ENCODE assay signal across 14 cellular contexts in the genomic region with DNA sequence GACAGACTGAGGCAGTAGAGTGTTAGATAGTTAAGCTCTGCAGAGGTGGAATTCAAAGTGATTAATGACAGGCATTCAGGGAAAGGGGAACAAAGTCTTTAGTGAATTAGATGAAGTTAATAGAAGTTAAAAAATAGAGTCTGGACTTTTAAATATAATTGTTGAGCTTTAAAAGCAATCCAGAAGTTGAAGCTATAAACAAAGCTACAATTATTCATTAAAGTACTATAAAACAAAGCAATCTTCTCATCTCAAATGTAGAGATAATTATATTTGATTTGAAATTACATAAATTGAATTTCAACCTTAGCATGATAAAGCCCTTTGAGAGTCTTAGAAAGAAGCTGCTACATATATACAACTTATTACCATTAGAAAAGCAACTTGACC.
A peak's percentile ranks its signal among the peaks of the same experiment; 100 is the strongest.
DNase-seq lines count a peak whose midpoint lies in the region; ATAC-seq, FAIRE-seq and TF ChIP-seq lines count a peak whose summit lies in the region.
"Had no signal": no experiment of that assay in that cellular context is flagged by ENCODE, and none has a peak within 500 bp of the region (broad histone marks: within the 10 kb centered on the region; RNA-seq: fewer than 3 reads in every experiment).

No MANE protein-coding gene starts in this region.

- H3K9me2 ChIP-seq in SK-N-SH: no peaks in the 10 kb centered on the region

- TF ChIP-seq EP300 in SK-N-SH (IDR thresholded peaks at IDR 0.05; ENCODE audit: borderline replicate concordance in 1 of 2, low read depth in 1 of 2, low read length in 1 of 2): peak in 1 of 2 experiments; percentile 27; a peak in 1 of 4 replicates

- H3K27me3 ChIP-seq in SK-N-SH (ENCODE audit: insufficient read depth): no peaks in the 10 kb centered on the region
- no peaks in the 10 kb centered on the region for H3K27me3 ChIP-seq in astrocyte (ENCODE audit: insufficient read depth, low read length)
- H3K27me3 ChIP-seq: BLaER1 treated with 17β-estradiol and CSF1 and Interleukin-3, amounts not matched to agents 10 nM and 100 nM had no signal

- H3K36me3 Mint-ChIP-seq in astrocyte (ENCODE audit: low read depth, unreplicated experiment): no peaks in the 10 kb centered on the region
- no peaks in the 10 kb centered on the region for H3K36me3 Mint-ChIP-seq in stimulated activated naive B cell treated with anti-CD40 and anti-IgM and Interleukin-4, amounts not matched to agents 10 μg/mL and 1 μg/mL and 100 μg/mL, for 72 hours
- H3K36me3 Mint-ChIP-seq: CD4-positive, CD25-positive, alpha-beta regulatory T cell had no signal

- H3K9me3 ChIP-seq in SK-N-SH: no peaks in the 10 kb centered on the region
- no peaks in the 10 kb centered on the region for H3K9me3 ChIP-seq in astrocyte (ENCODE audit: insufficient read depth, low read depth, low read length)
- H3K9me3 ChIP-seq: BLaER1 treated with 17β-estradiol and CSF1 and Interleukin-3, amounts not matched to agents 10 nM and 100 nM had no signal

- H3K4me1 ChIP-seq in SK-N-SH (ENCODE audit: control insufficient read depth in 1 of 2, insufficient read depth in 2 of 2, low read depth in 1 of 2, low read length in 1 of 2) (peaks cover 0 to 3% of the 10 kb centered on the region in 2 experiments; a peak in 2 of 4 replicates), astrocyte (ENCODE audit: insufficient read depth, low read length) (no peaks in the 10 kb centered on the region)
- H3K4me1 ChIP-seq: BLaER1 treated with 17β-estradiol and CSF1 and Interleukin-3, amounts not matched to agents 10 nM and 100 nM had no signal

- peak; percentile 80 for DNase-seq in NCI-H1105 treated with DMSO at 0.1 percent for 48 hours (lab: John Stamatoyannopoulos, UW)
- no peak for DNase-seq in NCI-H1105 (lab: John Stamatoyannopoulos, UW)
- DNase-seq in SK-N-SH: no peak
- DNase-seq in astrocyte (ENCODE audit: low read depth): no peak
- no peak for DNase-seq in stimulated activated naive B cell treated with anti-CD40 and anti-IgM and Interleukin-4, amounts not matched to agents 10 μg/mL and 1 μg/mL and 100 μg/mL, for 72 hours
- no peak for DNase-seq in stimulated activated naive CD8-positive, alpha-beta T cell treated with anti-CD3 and anti-CD28 coated beads, Interleukin-15, Interleukin-2, amounts not matched to agents 100 U/mL and 50 U/mL, for 24 hours
- DNase-seq in SKM-1 treated with dmso at 0.1 percent for 144 hours (lab: John Stamatoyannopoulos, UW; ENCODE audit: unreplicated experiment): no peak
- DNase-seq: 8988T; CD4-positive, CD25-positive, alpha-beta regulatory T cell; GF-D8; HCEC 1CT had no signal

- peak; percentile 7 to 8 for ATAC-seq in stimulated activated naive B cell treated with anti-CD40 and anti-IgM and Interleukin-4, amounts not matched to agents 10 μg/mL and 1 μg/mL and 100 μg/mL, for 72 hours (replicated peaks)
- no peak for ATAC-seq in stimulated activated naive CD8-positive, alpha-beta T cell treated with anti-CD3 and anti-CD28 coated beads, Interleukin-15, Interleukin-2, amounts not matched to agents 100 U/mL and 50 U/mL, for 24 hours
- ATAC-seq in HG02840 (IDR thresholded peaks at IDR 0.05; ENCODE audit: low FRiP score, unreplicated experiment): no peak

- H3K4me1 Mint-ChIP-seq in astrocyte (ENCODE audit: low read depth, unreplicated experiment): no peaks in the 10 kb centered on the region
- H3K4me1 Mint-ChIP-seq in stimulated activated naive B cell treated with anti-CD40 and anti-IgM and Interleukin-4, amounts not matched to agents 10 μg/mL and 1 μg/mL and 100 μg/mL, for 72 hours: peaks cover 11 to 23% of the 10 kb centered on the region in 2 donors
- H3K4me1 Mint-ChIP-seq: CD4-positive, CD25-positive, alpha-beta regulatory T cell had no signal

- POLR2A ChIA-PET in SK-N-SH (lab: Yijun Ruan, JAX): no interaction called here

- TF ChIP-seq CTCF in SK-N-SH (IDR thresholded peaks at IDR 0.05): no peak
- TF ChIP-seq CTCF in astrocyte (IDR thresholded peaks at IDR 0.05; ENCODE audit: insufficient read depth, low read depth, low read length): no peak

- no peak overlapping the region for H3K4me3 Mint-ChIP-seq in astrocyte (ENCODE audit: unreplicated experiment)
- H3K4me3 Mint-ChIP-seq in stimulated activated naive B cell treated with anti-CD40 and anti-IgM and Interleukin-4, amounts not matched to agents 10 μg/mL and 1 μg/mL and 100 μg/mL, for 72 hours: no peak overlapping the region
- H3K4me3 Mint-ChIP-seq: CD4-positive, CD25-positive, alpha-beta regulatory T cell; HFFc6 had no signal

- no peaks in the 10 kb centered on the region for H3K9me3 Mint-ChIP-seq in astrocyte (ENCODE audit: unreplicated experiment)
- H3K9me3 Mint-ChIP-seq in stimulated activated naive B cell treated with anti-CD40 and anti-IgM and Interleukin-4, amounts not matched to agents 10 μg/mL and 1 μg/mL and 100 μg/mL, for 72 hours: peaks cover 0 to 1% of the 10 kb centered on the region in 2 donors
- H3K9me3 Mint-ChIP-seq: HFFc6 had no signal

- H3K9ac ChIP-seq in SK-N-SH (no peak overlapping the region), astrocyte (ENCODE audit: low read length) (no peak overlapping the region)
- H3K9ac ChIP-seq: BLaER1 treated with 17β-estradiol and CSF1 and Interleukin-3, amounts not matched to agents 10 nM and 100 nM had no signal

- H3K27me3 Mint-ChIP-seq in astrocyte (ENCODE audit: low read depth, unreplicated experiment): no peaks in the 10 kb centered on the region
- H3K27me3 Mint-ChIP-seq in stimulated activated naive B cell treated with anti-CD40 and anti-IgM and Interleukin-4, amounts not matched to agents 10 μg/mL and 1 μg/mL and 100 μg/mL, for 72 hours: no peaks in the 10 kb centered on the region
- H3K27me3 Mint-ChIP-seq: CD4-positive, CD25-positive, alpha-beta regulatory T cell had no signal

- no peak for FAIRE-seq in astrocyte (lab: Jason Lieb, UNC)

- H3K27ac ChIP-seq in SK-N-SH (ENCODE audit: low read depth in 2 of 2, low read length in 1 of 2) (peak overlapping the region in 1 of 2 experiments; percentile 33; a peak in 2 of 4 replicates), astrocyte (ENCODE audit: low read depth, low read length) (no peak overlapping the region)
- H3K27ac ChIP-seq: BLaER1 treated with 17β-estradiol and CSF1 and Interleukin-3, amounts not matched to agents 10 nM and 100 nM had no signal

- H3K4me2 ChIP-seq in SK-N-SH: no peak overlapping the region
- no peak overlapping the region for H3K4me2 ChIP-seq in astrocyte (ENCODE audit: low read length)
- H3K4me2 ChIP-seq: BLaER1 treated with 17β-estradiol and CSF1 and Interleukin-3, amounts not matched to agents 10 nM and 100 nM had no signal

- no peaks in the 10 kb centered on the region for H3K79me2 ChIP-seq in SK-N-SH (ENCODE audit: insufficient read depth)
- no peaks in the 10 kb centered on the region for H3K79me2 ChIP-seq in astrocyte (ENCODE audit: insufficient read depth, low read length)

- no peaks in the 10 kb centered on the region for H3F3A ChIP-seq in SK-N-SH (replicated peaks; ENCODE audit: insufficient read depth)

- CTCF ChIA-PET in SK-N-SH (lab: Yijun Ruan, JAX): interaction anchor here (0.7 to 2.1 kb wide), 10 partner anchors 141 to 495 kb away, joined by 3 to 17 read pairs (median 3); no protein-coding TSS in a partner anchor

- H3K27ac Mint-ChIP-seq in astrocyte (ENCODE audit: unreplicated experiment): no peak overlapping the region
- H3K27ac Mint-ChIP-seq in stimulated activated naive B cell treated with anti-CD40 and anti-IgM and Interleukin-4, amounts not matched to agents 10 μg/mL and 1 μg/mL and 100 μg/mL, for 72 hours: no peak overlapping the region
- H3K27ac Mint-ChIP-seq: CD4-positive, CD25-positive, alpha-beta regulatory T cell; HFFc6 had no signal

- TF ChIP-seq RAD21 in SK-N-SH (IDR thresholded peaks at IDR 0.05; ENCODE audit: low read length): no peak

- no peak overlapping the region for H3K4me3 ChIP-seq in SK-N-SH (ENCODE audit: low read depth in 2 of 2, low read length in 1 of 2)
- H3K4me3 ChIP-seq in astrocyte (ENCODE audit: insufficient read depth, low read depth, low read length): no peak overlapping the region
- H3K4me3 ChIP-seq: BLaER1 treated with 17β-estradiol and CSF1 and Interleukin-3, amounts not matched to agents 10 nM and 100 nM had no signal

- H4K20me1 ChIP-seq in SK-N-SH (ENCODE audit: insufficient read depth) (no peaks in the 10 kb centered on the region), astrocyte (ENCODE audit: insufficient read depth, low read length) (no peaks in the 10 kb centered on the region)
- H4K20me1 ChIP-seq: BLaER1 treated with 17β-estradiol and CSF1 and Interleukin-3, amounts not matched to agents 10 nM and 100 nM had no signal

- H2AFZ ChIP-seq in SK-N-SH (ENCODE audit: low read depth): peak overlapping the region; percentile 73
- H2AFZ ChIP-seq in astrocyte (ENCODE audit: low read depth, low read length): peak overlapping the region; percentile 62

- H3K36me3 ChIP-seq in SK-N-SH (replicated peaks in 1 of 2; ENCODE audit: control insufficient read depth in 1 of 2, insufficient read depth in 2 of 2, low read length in 1 of 2): no peaks in the 10 kb centered on the region
- no peaks in the 10 kb centered on the region for H3K36me3 ChIP-seq in astrocyte (ENCODE audit: insufficient read depth, low read length)
- H3K36me3 ChIP-seq: BLaER1 treated with 17β-estradiol and CSF1 and Interleukin-3, amounts not matched to agents 10 nM and 100 nM had no signal

TF ChIP-seq in SK-N-SH, 30 proteins besides CTCF, POLR2A, EP300 and RAD21 (continues in another document):
- TF ChIP-seq JUND (IDR thresholded peaks at IDR 0.05) (no peak), TEAD4 (IDR thresholded peaks at IDR 0.05; ENCODE audit: borderline replicate concordance, insufficient read depth) (no peak), CHD2 (IDR thresholded peaks at IDR 0.05; ENCODE audit: low read length, partially characterized antibody) (no peak), USF1 (IDR thresholded peaks at IDR 0.05; ENCODE audit: borderline replicate concordance, low read depth) (no peak), SIN3A (IDR thresholded peaks at IDR 0.05; ENCODE audit: borderline replicate concordance, low read depth, low read length) (no peak), MEF2A (IDR thresholded peaks at IDR 0.05; ENCODE audit: borderline replicate concordance, low read depth) (no peak), YY1 (IDR thresholded peaks at IDR 0.05; ENCODE audit: low read depth) (no peak), SMC3 (IDR thresholded peaks at IDR 0.05; ENCODE audit: low read depth, low read length) (no peak), POLR2AphosphoS5 (IDR thresholded peaks at IDR 0.05; ENCODE audit: low read depth, low read length) (no peak)

Comparison
In these comparisons a context has a peak if more than half of its experiments do, and no peak if none do; other contexts are left out.
1. ATAC-seq: peak in stimulated activated naive B cell treated with anti-CD40 and anti-IgM and Interleukin-4, amounts not matched to agents 10 μg/mL and 1 μg/mL and 100 μg/mL, for 72 hours (2 of 2); none in stimulated activated naive CD8-positive, alpha-beta T cell treated with anti-CD3 and anti-CD28 coated beads, Interleukin-15, Interleukin-2, amounts not matched to agents 100 U/mL and 50 U/mL, for 24 hours (single experiment) and HG02840 (single experiment).